Comparison of ENCODE assay signal across 8 cellular contexts in genomic region chr17:29567362-29568330, GRCh38. TPM values are rescaled to one million over a fixed set of nuclear protein-coding genes. Genes with fewer than 3 reads are reported as not detected.
DNase-seq lines count a peak whose midpoint lies in the region; ATAC-seq and TF ChIP-seq lines count a peak whose summit lies in the region.

No MANE protein-coding gene starts in this region.

- peak overlapping the region; percentile 87 for H3K4me3 Mint-ChIP-seq in activated CD4-positive, alpha-beta memory T cell treated with anti-CD3 and anti-CD28 coated beads for 36 hours
- H3K4me3 Mint-ChIP-seq in mesothelial cell of epicardium, result peak overlapping the region; percentile 91
- H3K4me3 Mint-ChIP-seq in stimulated activated effector memory CD8-positive, alpha-beta T cell treated with anti-CD3 and anti-CD28 coated beads, Interleukin-12 subunit alpha, Interleukin-12 subunit beta, amount 100 ng/mL, for 72 hours, result peak overlapping the region; percentile 97

- peak; percentile 62 for DNase-seq in NK-92 treated with Interleukin-12 subunit alpha and Interleukin-12 subunit beta, amount 100 ng/mL, for 24 hours (lab: John Stamatoyannopoulos, UW)
- DNase-seq in NK-92 (lab: John Stamatoyannopoulos, UW; ENCODE audit: unreplicated experiment) (no peak), NCI-H526 (lab: John Stamatoyannopoulos, UW) (peak; percentile 78 to 91), mesothelial cell of epicardium (ENCODE audit: low spot score in 2 of 2, unreplicated experiment in 2 of 2) (peak; percentile 30 to 67)
- DNase-seq in activated CD4-positive, alpha-beta memory T cell treated with anti-CD3 and anti-CD28 coated beads for 36 hours, result peak; percentile 88
- peak; percentile 63 to 88 for DNase-seq in stimulated activated effector memory CD8-positive, alpha-beta T cell treated with anti-CD3 and anti-CD28 coated beads, Interleukin-12 subunit alpha, Interleukin-12 subunit beta, amount 100 ng/mL, for 72 hours (ENCODE audit: low spot score in 2 of 2)

- intact Hi-C loops in activated CD4-positive, alpha-beta memory T cell treated with anti-CD3 and anti-CD28 coated beads for 36 hours (cut with micrococcal nuclease), result loop anchor here (1.0 to 10.0 kb wide), 8 partner anchors 10 to 423 kb away; partner anchors contain the start of gene NUFIP2

- no peaks in the 10 kb centered on the region for H3K9me3 Mint-ChIP-seq in activated CD4-positive, alpha-beta memory T cell treated with anti-CD3 and anti-CD28 coated beads for 36 hours
- no peaks in the 10 kb centered on the region for H3K9me3 Mint-ChIP-seq in mesothelial cell of epicardium
- no peaks in the 10 kb centered on the region for H3K9me3 Mint-ChIP-seq in stimulated activated effector memory CD8-positive, alpha-beta T cell treated with anti-CD3 and anti-CD28 coated beads, Interleukin-12 subunit alpha, Interleukin-12 subunit beta, amount 100 ng/mL, for 72 hours

- H3K9me3 ChIP-seq in endocrine pancreas (ENCODE audit: control insufficient read depth, low read length), result no peaks in the 10 kb centered on the region

- peak; percentile 22 for TF ChIP-seq CTCF in mesothelial cell of epicardium (IDR thresholded peaks at IDR 0.05; ENCODE audit: unreplicated experiment)

- H3K27me3 ChIP-seq in endocrine pancreas (ENCODE audit: control insufficient read depth, insufficient read depth, low read length), result no peaks in the 10 kb centered on the region

- no peak overlapping the region for H3K4me3 ChIP-seq in endocrine pancreas (ENCODE audit: control insufficient read depth, insufficient read depth, low read length)

- peaks cover under 1% of the 10 kb centered on the region for H3K36me3 ChIP-seq in endocrine pancreas (ENCODE audit: control insufficient read depth, insufficient read depth, low read length)

- H3K36me3 Mint-ChIP-seq in activated CD4-positive, alpha-beta memory T cell treated with anti-CD3 and anti-CD28 coated beads for 36 hours, result peaks cover 8% of the 10 kb centered on the region
- peaks cover 1% of the 10 kb centered on the region for H3K36me3 Mint-ChIP-seq in mesothelial cell of epicardium
- H3K36me3 Mint-ChIP-seq in stimulated activated effector memory CD8-positive, alpha-beta T cell treated with anti-CD3 and anti-CD28 coated beads, Interleukin-12 subunit alpha, Interleukin-12 subunit beta, amount 100 ng/mL, for 72 hours, result peaks cover 23% of the 10 kb centered on the region

- peak overlapping the region; percentile 60 for H3K9ac ChIP-seq in endocrine pancreas (ENCODE audit: control insufficient read depth, insufficient read depth, low read length)

- peaks cover 32% of the 10 kb centered on the region for H3K4me1 Mint-ChIP-seq in activated CD4-positive, alpha-beta memory T cell treated with anti-CD3 and anti-CD28 coated beads for 36 hours (ENCODE audit: low read depth)
- peaks cover 24% of the 10 kb centered on the region for H3K4me1 Mint-ChIP-seq in mesothelial cell of epicardium
- H3K4me1 Mint-ChIP-seq in stimulated activated effector memory CD8-positive, alpha-beta T cell treated with anti-CD3 and anti-CD28 coated beads, Interleukin-12 subunit alpha, Interleukin-12 subunit beta, amount 100 ng/mL, for 72 hours, result peaks cover 47% of the 10 kb centered on the region

- ATAC-seq in HG03025 (IDR thresholded peaks at IDR 0.05; ENCODE audit: low FRiP score, unreplicated experiment), result peak; percentile 31
- ATAC-seq in stimulated activated effector memory CD8-positive, alpha-beta T cell treated with anti-CD3 and anti-CD28 coated beads, Interleukin-12 subunit alpha, Interleukin-12 subunit beta, amount 100 ng/mL, for 72 hours, result peak; percentile 68

- CTCF ChIA-PET in activated CD4-positive, alpha-beta memory T cell treated with anti-CD3 and anti-CD28 coated beads for 36 hours (lab: Charles Lee), result interaction anchor here (0.6 to 7.0 kb wide), 14 partner anchors 9 to 431 kb away, joined by 3 to 60 read pairs (median 6); partner anchors contain the start of genes ANKRD13B and GIT1

- POLR2A ChIA-PET in activated CD4-positive, alpha-beta memory T cell treated with anti-CD3 and anti-CD28 coated beads for 36 hours (lab: Charles Lee), result interaction anchor here (0.7 to 3.9 kb wide), 7 partner anchors 14 to 55 kb away, joined by 3 to 30 read pairs (median 3); partner anchors contain the start of genes ANKRD13B and CORO6

- H3K4me1 ChIP-seq in endocrine pancreas (ENCODE audit: control insufficient read depth, insufficient read depth, low read length), result no peaks in the 10 kb centered on the region

- H3K27ac Mint-ChIP-seq in activated CD4-positive, alpha-beta memory T cell treated with anti-CD3 and anti-CD28 coated beads for 36 hours, result peak overlapping the region; percentile 94
- H3K27ac Mint-ChIP-seq in mesothelial cell of epicardium, result peak overlapping the region; percentile 95
- H3K27ac Mint-ChIP-seq in stimulated activated effector memory CD8-positive, alpha-beta T cell treated with anti-CD3 and anti-CD28 coated beads, Interleukin-12 subunit alpha, Interleukin-12 subunit beta, amount 100 ng/mL, for 72 hours, result peak overlapping the region; percentile 84

- no peaks in the 10 kb centered on the region for H3K27me3 Mint-ChIP-seq in activated CD4-positive, alpha-beta memory T cell treated with anti-CD3 and anti-CD28 coated beads for 36 hours
- peaks cover 31% of the 10 kb centered on the region for H3K27me3 Mint-ChIP-seq in mesothelial cell of epicardium (ENCODE audit: low read depth)

RNA-seq across cellular contexts. Expression of gene ABHD15, which starts 0.8 kb away (rescaled TPM):
- total RNA-seq in activated CD4-positive, alpha-beta memory T cell treated with anti-CD3 and anti-CD28 coated beads for 36 hours, result 1 to 10 TPM; 8.9 to 9.8 TPM
- 5.2 to 6.1 TPM (median 5.7 TPM) in 3 replicates for total RNA-seq in mesothelial cell of epicardium

RNA-seq across cellular contexts. Expression of gene TP53I13, which starts 0.9 kb away (rescaled TPM):
- 10 to 100 TPM; 54.2 to 55.3 TPM for total RNA-seq in activated CD4-positive, alpha-beta memory T cell treated with anti-CD3 and anti-CD28 coated beads for 36 hours
- 29.9 to 31.2 TPM (median 30.2 TPM) in 3 replicates for total RNA-seq in mesothelial cell of epicardium

RNA-seq across cellular contexts. Expression of gene GIT1, which starts 21.8 kb away (rescaled TPM):
- 10 to 100 TPM; 51.3 to 54.4 TPM for total RNA-seq in activated CD4-positive, alpha-beta memory T cell treated with anti-CD3 and anti-CD28 coated beads for 36 hours
- total RNA-seq in mesothelial cell of epicardium, result 99.0 to 110 TPM (median 108 TPM) in 3 replicates

RNA-seq across cellular contexts. Expression of gene ANKRD13B, which starts 25.3 kb away (rescaled TPM):
- total RNA-seq in activated CD4-positive, alpha-beta memory T cell treated with anti-CD3 and anti-CD28 coated beads for 36 hours, result 10 to 100 TPM; 14.1 to 15.1 TPM
- 51.7 to 52.7 TPM (median 52.6 TPM) in 3 replicates for total RNA-seq in mesothelial cell of epicardium

RNA-seq across cellular contexts. Expression of gene CORO6, which starts 55.1 kb away (rescaled TPM):
- 10 to 100 TPM; 21.3 to 22.1 TPM for total RNA-seq in activated CD4-positive, alpha-beta memory T cell treated with anti-CD3 and anti-CD28 coated beads for 36 hours
- total RNA-seq in mesothelial cell of epicardium, result 3.4 to 3.8 TPM (median 3.4 TPM) in 3 replicates
